In the genomic region with DNA sequence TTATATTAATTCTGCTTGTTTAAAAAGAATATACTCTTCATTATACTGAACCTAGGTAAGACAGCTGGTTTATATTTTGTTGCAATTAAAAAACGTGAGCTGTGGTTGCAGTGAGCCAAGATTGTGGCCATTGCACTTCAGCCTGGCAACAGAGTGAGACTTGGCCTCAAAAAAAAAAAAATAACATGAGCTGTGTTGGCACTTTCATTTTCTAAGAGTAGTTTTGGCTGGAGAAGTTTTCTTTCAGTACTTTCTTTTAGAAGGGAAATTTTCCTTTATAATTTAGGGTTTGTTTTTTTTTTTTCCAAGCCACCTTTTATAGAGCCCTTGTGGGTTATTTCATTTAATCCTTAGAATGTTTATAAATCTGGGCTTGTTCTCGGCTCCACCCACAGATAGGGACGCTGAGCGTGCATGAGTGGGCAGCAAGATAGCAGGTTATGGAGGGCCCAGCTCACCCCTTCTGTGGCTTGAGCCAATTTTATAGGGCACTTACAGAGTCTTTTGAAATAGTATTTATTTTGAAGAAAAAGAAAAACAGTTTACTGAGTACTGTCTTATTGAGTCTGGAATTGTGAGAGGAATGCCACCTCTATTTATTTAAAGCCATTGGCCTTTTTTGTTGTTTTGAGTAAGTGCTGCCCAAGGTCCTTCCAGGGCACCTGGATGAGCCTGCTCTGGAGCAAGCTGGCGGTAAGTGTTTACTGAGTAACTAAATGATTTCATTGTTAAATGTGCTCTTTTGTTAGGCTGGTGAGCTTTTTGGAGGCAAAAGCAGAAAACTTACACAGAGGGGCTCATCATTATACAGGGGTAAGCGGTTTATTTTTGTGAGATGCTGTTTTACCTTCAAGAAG, we compare ENCODE assay signal across 16 cellular contexts.
DNase-seq lines count a peak whose midpoint lies in the region; ATAC-seq and TF ChIP-seq lines count a peak whose summit lies in the region.
"Had no signal": no experiment of that assay in that cellular context is flagged by ENCODE, and none has a peak within 500 bp of the region (broad histone marks: within the 10 kb centered on the region; RNA-seq: fewer than 3 reads in every experiment).

No MANE protein-coding gene starts in this region.

- ATAC-seq in left lung: peak; percentile 84
- ATAC-seq: activated CD8-positive, alpha-beta T cell treated with anti-CD3 and anti-CD28 coated beads, Interleukin-2, amount 10 ng/mL, durations not matched to agents 7 days and 5 days; stimulated activated memory B cell treated with anti-CD40 and anti-IgM and Interleukin-4, amounts not matched to agents 10 μg/mL and 1 μg/mL and 100 μg/mL, for 72 hours had no signal

- H3K4me2 ChIP-seq in MM.1S (ENCODE audit: low read depth, low read length): no peak overlapping the region

- DNase-seq in MM.1S: peak; percentile 22
- DNase-seq in adipocyte (ENCODE audit: low read depth): peak; percentile 31
- DNase-seq in left lung: no peak
- no peak for DNase-seq in osteocyte (ENCODE audit: extremely low spot score, unreplicated experiment)
- DNase-seq in GM13977 (ENCODE audit: low spot score): no peak
- no peak for DNase-seq in DMS 273 treated with DMSO at 0.1 percent for 48 hours (lab: John Stamatoyannopoulos, UW)
- DNase-seq: activated CD8-positive, alpha-beta T cell treated with anti-CD3 and anti-CD28 coated beads, Interleukin-2, amount 10 ng/mL, durations not matched to agents 7 days and 5 days; activated effector memory CD4-positive, alpha-beta T cell treated with Interleukin-2 at 50 U/mL for 16 hours; CD4-positive, CD25-positive, alpha-beta regulatory T cell; cortex of kidney; KBM-7; NCI-H524; Peyer's patch had no signal

- H3K27me3 Mint-ChIP-seq in osteocyte (ENCODE audit: unreplicated experiment): no peaks in the 10 kb centered on the region
- H3K27me3 Mint-ChIP-seq: CD4-positive, CD25-positive, alpha-beta regulatory T cell; stimulated activated memory B cell treated with anti-CD40 and anti-IgM and Interleukin-4, amounts not matched to agents 10 μg/mL and 1 μg/mL and 100 μg/mL, for 72 hours had no signal

- no peaks in the 10 kb centered on the region for H3K79me2 ChIP-seq in MM.1S (ENCODE audit: low read length)

- H3K4me3 Mint-ChIP-seq in osteocyte (ENCODE audit: unreplicated experiment): no peak overlapping the region
- H3K4me3 Mint-ChIP-seq: activated CD8-positive, alpha-beta T cell treated with anti-CD3 and anti-CD28 coated beads, Interleukin-2, amount 10 ng/mL, durations not matched to agents 7 days and 5 days; CD4-positive, CD25-positive, alpha-beta regulatory T cell; stimulated activated memory B cell treated with anti-CD40 and anti-IgM and Interleukin-4, amounts not matched to agents 10 μg/mL and 1 μg/mL and 100 μg/mL, for 72 hours had no signal

- no peak overlapping the region for H3K9ac ChIP-seq in MM.1S (ENCODE audit: low read length)
- H3K9ac ChIP-seq in adipocyte (ENCODE audit: low read length): peak overlapping the region; percentile 67
- peak overlapping the region; percentile 21 to 42 for H3K9ac ChIP-seq in stomach smooth muscle (ENCODE audit: low read length in 2 of 2)

- H3K27me3 ChIP-seq in MM.1S (replicated peaks; ENCODE audit: insufficient read depth, low read length): no peaks in the 10 kb centered on the region
- no peaks in the 10 kb centered on the region for H3K27me3 ChIP-seq in adipocyte (replicated peaks; ENCODE audit: control insufficient read depth, insufficient read depth, low read length)
- no peaks in the 10 kb centered on the region for H3K27me3 ChIP-seq in left lung
- no peaks in the 10 kb centered on the region for H3K27me3 ChIP-seq in stomach smooth muscle (ENCODE audit: control insufficient read depth in 1 of 2, insufficient read depth in 2 of 2, low read length in 2 of 2)
- H3K27me3 ChIP-seq: Peyer's patch had no signal

- TF ChIP-seq CTCF in MM.1S (IDR thresholded peaks at IDR 0.05; ENCODE audit: low read length): no peak
- TF ChIP-seq CTCF in left lung (IDR thresholded peaks at IDR 0.05): no peak
- no peak for TF ChIP-seq CTCF in osteocyte (IDR thresholded peaks at IDR 0.05)
- no peak for TF ChIP-seq CTCF in GM13977 (IDR thresholded peaks at IDR 0.05; ENCODE audit: extremely low read depth, insufficient read depth, missing control alignments)

- H3K4me1 Mint-ChIP-seq in osteocyte (ENCODE audit: unreplicated experiment): peaks cover 1% of the 10 kb centered on the region

- no peaks in the 10 kb centered on the region for H3K9me2 ChIP-seq in MM.1S (replicated peaks; ENCODE audit: insufficient read depth, low read length)

- no peaks in the 10 kb centered on the region for H3K9me3 ChIP-seq in MM.1S (replicated peaks; ENCODE audit: insufficient read depth, low read length)
- no peaks in the 10 kb centered on the region for H3K9me3 ChIP-seq in adipocyte (ENCODE audit: control insufficient read depth, low read length)
- no peaks in the 10 kb centered on the region for H3K9me3 ChIP-seq in left lung
- no peaks in the 10 kb centered on the region for H3K9me3 ChIP-seq in stomach smooth muscle (ENCODE audit: control insufficient read depth in 2 of 2, low read length in 2 of 2)
- H3K9me3 ChIP-seq: Peyer's patch had no signal

- intact Hi-C loops in left lung (cut with DNase I): no loop called here

- no peaks in the 10 kb centered on the region for H3K9me3 Mint-ChIP-seq in osteocyte (ENCODE audit: unreplicated experiment)
- H3K9me3 Mint-ChIP-seq: CD4-positive, CD25-positive, alpha-beta regulatory T cell; stimulated activated memory B cell treated with anti-CD40 and anti-IgM and Interleukin-4, amounts not matched to agents 10 μg/mL and 1 μg/mL and 100 μg/mL, for 72 hours had no signal

- no peaks in the 10 kb centered on the region for H3K4me1 ChIP-seq in MM.1S (ENCODE audit: low read length)
- peaks cover 21% of the 10 kb centered on the region for H3K4me1 ChIP-seq in adipocyte (ENCODE audit: control insufficient read depth, insufficient read depth, low read length)
- H3K4me1 ChIP-seq in left lung: peaks cover 0 to 13% of the 10 kb centered on the region in 2 donors
- peaks cover 2% of the 10 kb centered on the region for H3K4me1 ChIP-seq in stomach smooth muscle (ENCODE audit: control insufficient read depth, insufficient read depth, low read length)
- H3K4me1 ChIP-seq: Peyer's patch had no signal

- H3K27ac Mint-ChIP-seq in osteocyte (ENCODE audit: unreplicated experiment): no peak overlapping the region
- H3K27ac Mint-ChIP-seq: activated CD8-positive, alpha-beta T cell treated with anti-CD3 and anti-CD28 coated beads, Interleukin-2, amount 10 ng/mL, durations not matched to agents 7 days and 5 days; stimulated activated memory B cell treated with anti-CD40 and anti-IgM and Interleukin-4, amounts not matched to agents 10 μg/mL and 1 μg/mL and 100 μg/mL, for 72 hours had no signal

- H4K20me1 ChIP-seq in MM.1S (ENCODE audit: insufficient read depth, low read length): no peaks in the 10 kb centered on the region

- H2AFZ ChIP-seq in MM.1S (ENCODE audit: low read length): no peak overlapping the region

- H3F3A ChIP-seq in MM.1S (ENCODE audit: insufficient read depth, low read length): no peaks in the 10 kb centered on the region

- H3K4me3 ChIP-seq in MM.1S (ENCODE audit: low read length) (no peak overlapping the region), adipocyte (ENCODE audit: low read length) (peak overlapping the region; percentile 71), left lung (no peak overlapping the region), stomach smooth muscle (ENCODE audit: low read length in 2 of 2) (peak overlapping the region; percentile 39 to 58)
- H3K4me3 ChIP-seq: Peyer's patch had no signal

- H3K27ac ChIP-seq in MM.1S (ENCODE audit: low read length) (no peak overlapping the region), left lung (peak overlapping the region in 1 of 2 donors; percentile 14), stomach smooth muscle (ENCODE audit: low read length) (peak overlapping the region; percentile 41)
- H3K27ac ChIP-seq: HL-60, Peyer's patch had no signal

- in situ Hi-C loops in GM13977 (cut with MboI; ENCODE audit: low pct_unique_long_range_greater_than_20kb, low sequenced_read_pairs, unreplicated experiment): no loop called here

- H3K36me3 ChIP-seq in MM.1S (replicated peaks; ENCODE audit: insufficient read depth, low read length) (peaks cover 9% of the 10 kb centered on the region; the same call in 1 of the 2 replicates), adipocyte (ENCODE audit: control insufficient read depth, insufficient read depth, low read length, severe bottlenecking) (peaks cover 57% of the 10 kb centered on the region), left lung (peaks cover 0 to 100% of the 10 kb centered on the region in 2 donors), stomach smooth muscle (ENCODE audit: control insufficient read depth in 2 of 2, insufficient read depth in 2 of 2, low read length in 2 of 2) (peaks cover 29 to 31% of the 10 kb centered on the region in 2 donors)

- H3K36me3 Mint-ChIP-seq in osteocyte (ENCODE audit: unreplicated experiment): peaks cover 42% of the 10 kb centered on the region

Comparison
In these comparisons a context has a peak if more than half of its experiments do, and no peak if none do; other contexts are left out.
1. DNase-seq: peak in MM.1S (single experiment) and adipocyte (single experiment); none in left lung (0 of 2), osteocyte (single experiment), GM13977 (single experiment) and DMS 273 treated with DMSO at 0.1 percent for 48 hours (single experiment).
2. H3K4me3 ChIP-seq: peak in adipocyte (single experiment) and stomach smooth muscle (2 of 2); none in MM.1S (single experiment) and left lung (0 of 2).